21 cellular contexts compared by ENCODE assay signal in genomic region chr22:41568811-41569210, GRCh38. TPM values are rescaled to one million over a fixed set of nuclear protein-coding genes. Genes with fewer than 3 reads are reported as not detected.
DNase-seq lines count a peak whose midpoint lies in the region; ATAC-seq, FAIRE-seq and TF ChIP-seq lines count a peak whose summit lies in the region.
"Had no signal": no experiment of that assay in that cellular context is flagged by ENCODE, and none has a peak within 500 bp of the region (broad histone marks: within the 10 kb centered on the region; RNA-seq: fewer than 3 reads in every experiment).

No MANE protein-coding gene starts in this region.

- no peak for TF ChIP-seq POLR2A in transverse colon (IDR thresholded peaks at IDR 0.05)

- DNase-seq in NCI-H2171 treated with DMSO at 0.1 percent for 48 hours (lab: John Stamatoyannopoulos, UW) (peak; percentile 87), coronary artery (ENCODE audit: low spot score) (peak; percentile 83), pancreas (peak in 3 of 6 donors; percentile 66 to 81 (median 68)), UCSD-AML1 (lab: John Stamatoyannopoulos, UW; ENCODE audit: unreplicated experiment) (no peak), transverse colon (no peak)
- DNase-seq: activated CD4-positive, alpha-beta T cell treated with anti-CD3 and anti-CD28 coated beads, Interleukin-2, amount 10 ng/mL, durations not matched to agents 24 days and 14 days; CD8-positive, alpha-beta T cell; cortex of kidney; GDM1; KBM-7; kidney; mammary epithelial cell; NCI-H1694 had no signal

- H3K27ac ChIP-seq in HEK293 (ENCODE audit: extremely low read depth, low read depth, low read length) (no peak overlapping the region), coronary artery (peak overlapping the region; percentile 59 to 91), pancreas (no peak overlapping the region), transverse colon (no peak overlapping the region)
- H3K27ac ChIP-seq: parathyroid adenoma, VCaP had no signal

- intact Hi-C loops in pancreas (cut with DNase I) = no loop called here
- intact Hi-C loops in transverse colon (cut with DNase I; ENCODE audit: low total_unique reads) = no loop called here

- in situ Hi-C loops in transverse colon (cut with MboI; ENCODE audit: low pct_ligation_motif_present in 1 of 4, low pct_unique_long_range_greater_than_20kb in 1 of 4, low sequenced_read_pairs in 3 of 4) = no loop called here

- WGBS in pancreas, 2 donors = 60 to 64% methylated on average over 7 of the region's 7 CpGs
- 66 to 75% methylated on average over 4 to 7 of the region's 7 CpGs for WGBS in transverse colon (ENCODE audit: low coverage in 1 of 2), 2 donors

- H3K4me3 ChIP-seq in HEK293 (ENCODE audit: low read depth, low read length) = no peak overlapping the region
- peak overlapping the region; percentile 28 for H3K4me3 ChIP-seq in coronary artery
- no peak overlapping the region for H3K4me3 ChIP-seq in pancreas
- no peak overlapping the region for H3K4me3 ChIP-seq in transverse colon

- H3K4me1 ChIP-seq in HEK293 (ENCODE audit: control insufficient read depth, insufficient read depth, low read length) = no peaks in the 10 kb centered on the region; the same call in 1 of the 2 replicates
- H3K4me1 ChIP-seq in pancreas = no peaks in the 10 kb centered on the region
- peaks cover 0 to 6% (median 3%) of the 10 kb centered on the region in 4 donors for H3K4me1 ChIP-seq in transverse colon
- H3K4me1 ChIP-seq: parathyroid adenoma had no signal

- POLR2A ChIA-PET in HEK293 (lab: Yijun Ruan, JAX) = interaction anchor here (0.8 to 2.9 kb wide), 2 partner anchors 21 to 122 kb away, joined by 5 to 16 read pairs; partner anchors contain the start of genes PMM1 and TOB2

- H3K36me3 ChIP-seq in HEK293 (ENCODE audit: control insufficient read depth in 2 of 2, insufficient read depth in 1 of 2, low read length in 2 of 2) = no peaks in the 10 kb centered on the region
- no peaks in the 10 kb centered on the region for H3K36me3 ChIP-seq in pancreas
- no peaks in the 10 kb centered on the region for H3K36me3 ChIP-seq in transverse colon

- TF ChIP-seq CTCF in HEK293 (tag by site-specific recombination; IDR thresholded peaks at IDR 0.05) = no peak
- no peak for TF ChIP-seq CTCF in coronary artery (IDR thresholded peaks at IDR 0.05)
- no peak for TF ChIP-seq CTCF in pancreas (IDR thresholded peaks at IDR 0.05)
- no peak for TF ChIP-seq CTCF in transverse colon (IDR thresholded peaks at IDR 0.05)

- no peak for TF ChIP-seq EP300 in transverse colon (IDR thresholded peaks at IDR 0.05; ENCODE audit: low read depth)

- peak; percentile 50 to 89 (median 80) for ATAC-seq in pancreas
- no peak for ATAC-seq in HG03095 (IDR thresholded peaks at IDR 0.05; ENCODE audit: unreplicated experiment)
- ATAC-seq: CD8-positive, alpha-beta T cell; Panc1 had no signal

- CTCF ChIA-PET in HEK293 (lab: Yijun Ruan, JAX) = interaction anchor here (0.8 to 1.9 kb wide), 2 partner anchors 16 to 26 kb away, joined by 5 read pairs; partner anchors contain the start of gene POLR3H

- no peaks in the 10 kb centered on the region for H3K27me3 ChIP-seq in pancreas
- H3K27me3 ChIP-seq in transverse colon = no peaks in the 10 kb centered on the region

- no peak for FAIRE-seq in pancreas (lab: Jason Lieb, UNC)
- FAIRE-seq: kidney had no signal

- no peaks in the 10 kb centered on the region for H3K9me3 ChIP-seq in HEK293 (ENCODE audit: control insufficient read depth, insufficient read depth, low read depth, low read length)
- no peaks in the 10 kb centered on the region for H3K9me3 ChIP-seq in pancreas
- H3K9me3 ChIP-seq in transverse colon = no peaks in the 10 kb centered on the region

TF ChIP-seq in HEK293, 187 proteins besides CTCF, POLR2A, EP300 and RAD21:
- peak; percentile 83 for TF ChIP-seq ZNF398 (tag by site-specific recombination; IDR thresholded peaks at IDR 0.05)
- no peak for TF ChIP-seq ZNF335 (tag by site-specific recombination; conservative IDR thresholded peaks at IDR 0.05)
TF ChIP-seq in HEK293: peak in this region for 1.

RNA-seq across cellular contexts. Expression of gene CSDC2, which starts 8.0 kb away (rescaled TPM):
- total RNA-seq in pancreas (10 to 100 TPM in 3 of 6 donors, 1 to 10 TPM in 3; 1.4 to 22.8 (median 11.4) TPM), transverse colon (1 to 10 TPM; 1.2 to 7.1 (median 2.8) TPM)
- polyA plus RNA-seq in pancreas = 10 to 100 TPM in 1 of 2 donors, 1 to 10 TPM in 1; 8.6 to 50.9 TPM
- total RNA-seq: activated CD4-positive, alpha-beta T cell treated with anti-CD3 and anti-CD28 coated beads, Interleukin-2, amount 10 ng/mL, durations not matched to agents 24 days and 14 days; CD8-positive, alpha-beta T cell; NCI-H460; SK-MEL-5; T-helper 2 cell treated with Interferon-gamma antibody and Interleukin-4, amounts not matched to agents 100 ng/mL and 5 ng/mL, for 36 hours had no signal
- polyA plus RNA-seq: mammary epithelial cell had no signal

RNA-seq across cellular contexts. Expression of gene PMM1, which starts 20.8 kb away (rescaled TPM):
- total RNA-seq in pancreas (10 to 100 TPM; 10.3 to 26.6 (median 20.2) TPM), transverse colon (100 to 1,000 TPM; 104 to 262 (median 128) TPM)
- 10 to 100 TPM; 26.4 to 69.2 TPM for polyA plus RNA-seq in pancreas

RNA-seq across cellular contexts. Expression of gene POLR3H, which starts 24.5 kb away (rescaled TPM):
- total RNA-seq in pancreas (10 to 100 TPM; 11.0 to 18.9 (median 13.9) TPM), transverse colon (1 to 10 TPM; 5.6 to 8.4 (median 7.0) TPM)
- 10 to 100 TPM; 14.8 to 22.0 TPM for polyA plus RNA-seq in pancreas

RNA-seq across cellular contexts. Expression of gene DESI1, which starts 52.0 kb away (rescaled TPM):
- 10 to 100 TPM in 3 of 6 donors, 1 to 10 TPM in 3; 8.2 to 14.8 (median 10.3) TPM for total RNA-seq in pancreas
- 1 to 10 TPM; 9.5 to 9.6 TPM for polyA plus RNA-seq in pancreas
- total RNA-seq in transverse colon = 10 to 100 TPM; 13.5 to 27.6 (median 16.8) TPM

RNA-seq across cellular contexts. Expression of gene XRCC6, which starts 52.3 kb away (rescaled TPM):
- total RNA-seq in pancreas (10 to 100 TPM; 49.8 to 85.4 (median 76.1) TPM), transverse colon (100 to 1,000 TPM in 3 of 4 donors, 10 to 100 TPM in 1; 56.5 to 145 (median 126) TPM)
- 10 to 100 TPM; 51.5 to 86.4 TPM for polyA plus RNA-seq in pancreas

Comparison
In these comparisons a context has a peak if more than half of its experiments do, and no peak if none do; other contexts are left out.
1. H3K27ac ChIP-seq: peak in coronary artery (2 of 2); none in HEK293 (single experiment), pancreas (0 of 4) and transverse colon (0 of 4).
2. DNase-seq: peak in NCI-H2171 treated with DMSO at 0.1 percent for 48 hours (single experiment) and coronary artery (single experiment); none in UCSD-AML1 (single experiment) and transverse colon (single experiment).